In the genomic region with DNA sequence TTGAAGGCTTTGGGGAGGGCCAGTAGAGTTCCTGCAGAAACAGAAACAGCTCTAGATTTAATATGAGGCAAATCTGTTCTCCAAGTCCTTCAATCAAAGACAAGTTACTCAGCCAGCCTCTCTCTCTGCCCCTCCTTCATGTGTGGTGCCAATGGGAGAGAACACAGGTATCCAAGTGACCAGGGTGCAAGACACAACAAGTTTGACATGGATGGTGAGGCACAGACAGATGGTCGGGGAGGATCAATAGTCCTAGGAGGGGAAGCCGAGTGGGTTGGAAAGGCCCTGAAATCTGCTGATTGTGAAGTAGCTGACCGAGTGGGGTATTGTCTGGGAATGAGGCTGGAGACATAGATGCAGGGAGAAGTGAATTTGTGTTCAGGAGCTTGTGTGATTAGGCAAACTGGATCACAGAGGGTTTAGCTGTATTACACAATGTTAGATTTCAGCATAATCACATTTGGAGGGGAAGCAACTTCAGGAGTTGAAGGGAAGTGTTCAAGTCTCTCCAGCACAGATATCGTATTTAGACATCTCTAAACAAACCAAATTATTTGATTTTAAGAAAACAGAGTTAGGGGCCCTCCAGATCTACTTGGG, we compare ENCODE assay signal across 14 cellular contexts. TPM values are rescaled to one million over a fixed set of nuclear protein-coding genes. Genes with fewer than 3 reads are reported as not detected.
DNase-seq lines count a peak whose midpoint lies in the region; ATAC-seq and TF ChIP-seq lines count a peak whose summit lies in the region.
"Had no signal": no experiment of that assay in that cellular context is flagged by ENCODE, and none has a peak within 500 bp of the region (broad histone marks: within the 10 kb centered on the region; RNA-seq: fewer than 3 reads in every experiment).

No MANE protein-coding gene starts in this region.

- intact Hi-C loops in Right ventricle myocardium superior (cut with DNase I): no loop called here
- intact Hi-C loops in Right ventricle myocardium inferior (cut with DNase I): loop anchor here (2.0 kb wide), 3 partner anchors 21 to 85 kb away; a partner anchor contains a TSS
- intact Hi-C loops in vagina (cut with DNase I): no loop called here

- peaks cover 4 to 5% of the 10 kb centered on the region in 2 donors for H3K4me1 ChIP-seq in lung (ENCODE audit: control insufficient read depth in 2 of 2, insufficient read depth in 2 of 2, low read length in 2 of 2)
- H3K4me1 ChIP-seq in vagina: no peaks in the 10 kb centered on the region

- no peaks in the 10 kb centered on the region for H3K9me3 Mint-ChIP-seq in activated naive CD8-positive, alpha-beta T cell (ENCODE audit: low read depth)

- peaks cover 21% of the 10 kb centered on the region for H3K36me3 Mint-ChIP-seq in activated naive CD8-positive, alpha-beta T cell

- H3K4me3 Mint-ChIP-seq in activated naive CD8-positive, alpha-beta T cell: peak overlapping the region; percentile 92

- H3K36me3 ChIP-seq in lung (ENCODE audit: control insufficient read depth in 2 of 2, insufficient read depth in 2 of 2, low read length in 2 of 2): peaks cover 0 to 15% of the 10 kb centered on the region in 2 donors
- no peaks in the 10 kb centered on the region for H3K36me3 ChIP-seq in vagina
- H3K36me3 ChIP-seq: cardiac muscle cell had no signal

- H3K4me1 Mint-ChIP-seq in activated naive CD8-positive, alpha-beta T cell (ENCODE audit: low read depth): peaks cover 79% of the 10 kb centered on the region

- H3K4me3 ChIP-seq in lung: peak overlapping the region; percentile 2
- H3K4me3 ChIP-seq in vagina: peak overlapping the region; percentile 37 to 44
- H3K4me3 ChIP-seq: cardiac muscle cell had no signal

- ATAC-seq in Right ventricle myocardium superior (ENCODE audit: poor library complexity) (peak; percentile 14), Right ventricle myocardium inferior (no peak), lung (ENCODE audit: insufficient read depth, low FRiP score) (no peak), GM21390 (IDR thresholded peaks at IDR 0.05; ENCODE audit: unreplicated experiment) (no peak)

- no peak for TF ChIP-seq CTCF in lung (IDR thresholded peaks at IDR 0.05; ENCODE audit: control extremely low read depth, extremely low read depth)
- no peak for TF ChIP-seq CTCF in vagina (IDR thresholded peaks at IDR 0.05)

- DNase-seq in Right ventricle myocardium superior: no peak
- DNase-seq in Right ventricle myocardium inferior (ENCODE audit: missing footprints): no peak
- DNase-seq in lung (ENCODE audit: low spot score): no peak
- no peak for DNase-seq in vagina (ENCODE audit: extremely low spot score in 2 of 2)
- DNase-seq in nucleus accumbens (lab: John Stamatoyannopoulos, UW): no peak
- no peak for DNase-seq in glomerular visceral epithelial cell (ENCODE audit: extremely low spot score)
- DNase-seq: activated CD4-positive, alpha-beta T cell treated with anti-CD3 and anti-CD28 coated beads, Interleukin-2, amount 50 U/mL, for 1 hour; NCI-H2029 treated with DMSO at 0.1 percent for 48 hours; RPMI8226 had no signal

- WGBS in lung, 2 donors: 26 to 42% methylated on average over 4 of the region's 4 CpGs

- H3K27ac ChIP-seq in lung (ENCODE audit: low read depth in 1 of 2, low read length in 1 of 2): peak overlapping the region; percentile 58 to 67
- H3K27ac ChIP-seq in vagina: peak overlapping the region; percentile 20
- H3K27ac ChIP-seq: cardiac muscle cell had no signal

- no peaks in the 10 kb centered on the region for H3K27me3 Mint-ChIP-seq in activated naive CD8-positive, alpha-beta T cell

- TF ChIP-seq POLR2A in vagina (IDR thresholded peaks at IDR 0.05): no peak

- peaks cover 0 to 2% of the 10 kb centered on the region in 2 donors for H3K9me3 ChIP-seq in lung (ENCODE audit: control insufficient read depth in 2 of 2, insufficient read depth in 1 of 2, low read length in 1 of 2)
- H3K9me3 ChIP-seq in vagina: peaks cover 3% of the 10 kb centered on the region

- peak overlapping the region; percentile 95 for H3K27ac Mint-ChIP-seq in activated naive CD8-positive, alpha-beta T cell

- no peaks in the 10 kb centered on the region for H3K27me3 ChIP-seq in lung (ENCODE audit: control insufficient read depth, insufficient read depth)
- no peaks in the 10 kb centered on the region for H3K27me3 ChIP-seq in vagina
- H3K27me3 ChIP-seq: cardiac muscle cell had no signal

RNA-seq across cellular contexts. Expression of a gene that starts 1.5 kb away (rescaled TPM):
- 5.6 TPM for total RNA-seq in Right ventricle myocardium superior
- 5.8 TPM for total RNA-seq in Right ventricle myocardium inferior
- 1 to 10 TPM; 4.6 to 9.5 TPM for total RNA-seq in lung
- 10 to 100 TPM in 1 of 2 donors, 1 to 10 TPM in 1; 5.7 to 10.0 TPM for polyA plus RNA-seq in lung
- total RNA-seq in vagina: 5.2 TPM
- total RNA-seq: HT1080 had no signal
- polyA plus RNA-seq: BJ, cardiac muscle cell had no signal

RNA-seq across cellular contexts. Expression of a gene that starts 19.3 kb away (rescaled TPM):
- total RNA-seq in Right ventricle myocardium superior (8.5 TPM), Right ventricle myocardium inferior (9.0 TPM), lung (10 to 100 TPM; 24.8 to 27.3 TPM), vagina (24.1 TPM)
- polyA plus RNA-seq in lung: 10 to 100 TPM; 47.9 to 60.6 TPM
- polyA plus RNA-seq: BJ had no signal

RNA-seq across cellular contexts. Expression of a gene that starts 32.4 kb away (rescaled TPM):
- total RNA-seq in Right ventricle myocardium superior (4.7 TPM), Right ventricle myocardium inferior (6.2 TPM), lung (10 to 100 TPM; 14.1 to 24.9 TPM), vagina (9.6 TPM)
- polyA plus RNA-seq in lung: 10 to 100 TPM; 10.7 to 22.0 TPM
- total RNA-seq: cardiac muscle cell had no signal
- polyA plus RNA-seq: cardiac muscle cell had no signal
